In the genomic region with DNA sequence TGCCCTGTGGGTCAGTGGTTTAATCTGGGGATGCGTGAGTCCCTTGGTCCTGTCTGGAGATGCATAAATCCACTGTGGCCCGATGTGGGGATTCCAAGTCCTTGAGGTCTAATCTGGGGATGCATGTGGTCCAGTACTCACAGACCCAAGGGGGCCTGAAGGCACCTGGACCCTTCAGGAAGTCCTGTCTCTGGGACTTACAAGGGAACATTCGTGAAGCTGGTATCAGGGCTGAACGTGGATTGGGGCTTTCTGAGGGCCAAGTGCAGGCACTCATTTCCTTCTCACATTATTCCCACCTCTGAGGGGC, we compare ENCODE assay signal across 14 cellular contexts. TPM values are rescaled to one million over a fixed set of nuclear protein-coding genes. Genes with fewer than 3 reads are reported as not detected.
DNase-seq lines count a peak whose midpoint lies in the region; ATAC-seq and TF ChIP-seq lines count a peak whose summit lies in the region.
"Had no signal": no experiment of that assay in that cellular context is flagged by ENCODE, and none has a peak within 500 bp of the region (broad histone marks: within the 10 kb centered on the region; RNA-seq: fewer than 3 reads in every experiment).

No MANE protein-coding gene starts in this region.

- intact Hi-C loops in left cardiac atrium (cut with DNase I) = loop anchor here in 1 of 2 donors (5.0 kb wide), 1 partner anchor 330 kb away; no protein-coding TSS in a partner anchor

- no peak overlapping the region; the same call in 1 of the 2 replicates for H3K4me3 ChIP-seq in GM06990 (replicated peaks; ENCODE audit: low read depth, low read length)
- H3K4me3 ChIP-seq in mesendoderm (ENCODE audit: low read length) = no peak overlapping the region
- H3K4me3 ChIP-seq: body of pancreas, heart left ventricle, suprapubic skin had no signal

- H2BK5ac ChIP-seq in mesendoderm (ENCODE audit: low read length) = no peak overlapping the region

- no peak overlapping the region for H4K5ac ChIP-seq in mesendoderm (ENCODE audit: low read length)

- H2BK15ac ChIP-seq in mesendoderm (replicated peaks; ENCODE audit: low read depth) = no peak overlapping the region

- H3K4me2 ChIP-seq in mesendoderm (ENCODE audit: low read length) = no peak overlapping the region

- no peak overlapping the region for H3K9ac ChIP-seq in mesendoderm (ENCODE audit: low read length)

- no peak overlapping the region for H3K56ac ChIP-seq in mesendoderm (ENCODE audit: low read length)

- H3K36me3 ChIP-seq in GM06990 (ENCODE audit: control insufficient read depth, insufficient read depth, low read length) (no peaks in the 10 kb centered on the region), mesendoderm (ENCODE audit: control insufficient read depth, insufficient read depth, low read length) (no peaks in the 10 kb centered on the region)
- H3K36me3 ChIP-seq: heart left ventricle, suprapubic skin had no signal

- no peaks in the 10 kb centered on the region for H3K27me3 ChIP-seq in GM06990 (replicated peaks; ENCODE audit: control insufficient read depth, insufficient read depth, low read length)
- no peaks in the 10 kb centered on the region for H3K27me3 ChIP-seq in mesendoderm (ENCODE audit: insufficient read depth, low read length, poor library complexity)
- H3K27me3 ChIP-seq: body of pancreas had no signal

- peaks cover 4% of the 10 kb centered on the region for H3K4me1 ChIP-seq in mesendoderm (ENCODE audit: control insufficient read depth, low read depth, low read length)

- H4K8ac ChIP-seq in mesendoderm (ENCODE audit: low read depth, low read length) = no peak overlapping the region

- CTCF ChIA-PET in activated CD8-positive, alpha-beta memory T cell treated with anti-CD3 and anti-CD28 coated beads, Interleukin-2, amount 10 ng/mL, durations not matched to agents 7 days and 5 days (lab: Charles Lee) = interaction anchor here (0.6 to 5.2 kb wide), 9 partner anchors 47 to 559 kb away, joined by 3 to 101 read pairs (median 8); a partner anchor contains a TSS

- no peak for TF ChIP-seq CTCF in GM06990 (IDR thresholded peaks at IDR 0.05; ENCODE audit: insufficient read depth, low read length, poor library complexity, severe bottlenecking)

- no peak overlapping the region for H3K23ac ChIP-seq in mesendoderm (ENCODE audit: low read length)

- no peaks in the 10 kb centered on the region for H3K79me2 ChIP-seq in mesendoderm (ENCODE audit: control insufficient read depth, insufficient read depth, low read length)

- H3K27me3 Mint-ChIP-seq in activated CD8-positive, alpha-beta memory T cell treated with anti-CD3 and anti-CD28 coated beads, Interleukin-2, amount 10 ng/mL, durations not matched to agents 7 days and 5 days = peaks cover 9% of the 10 kb centered on the region

- ATAC-seq in HG03097 (IDR thresholded peaks at IDR 0.05; ENCODE audit: low FRiP score, unreplicated experiment) (peak; percentile 3), left cardiac atrium (no peak), HG03175 (IDR thresholded peaks at IDR 0.05; ENCODE audit: unreplicated experiment) (no peak)
- no peak for ATAC-seq in activated CD8-positive, alpha-beta memory T cell treated with anti-CD3 and anti-CD28 coated beads, Interleukin-2, amount 10 ng/mL, durations not matched to agents 7 days and 5 days
- ATAC-seq: body of pancreas had no signal

- peak overlapping the region; percentile 18 for H3K4me3 Mint-ChIP-seq in activated CD8-positive, alpha-beta memory T cell treated with anti-CD3 and anti-CD28 coated beads, Interleukin-2, amount 10 ng/mL, durations not matched to agents 7 days and 5 days

- no peak overlapping the region for H3K4ac ChIP-seq in mesendoderm (ENCODE audit: low read depth, low read length)

- H2AK5ac ChIP-seq in mesendoderm (ENCODE audit: low read length) = peak overlapping the region; percentile 65

- H3K18ac ChIP-seq in mesendoderm (ENCODE audit: low read length) = no peak overlapping the region

- no peaks in the 10 kb centered on the region for H3K9me3 Mint-ChIP-seq in activated CD8-positive, alpha-beta memory T cell treated with anti-CD3 and anti-CD28 coated beads, Interleukin-2, amount 10 ng/mL, durations not matched to agents 7 days and 5 days (ENCODE audit: low read depth)
- H3K9me3 Mint-ChIP-seq: CD8-positive, alpha-beta memory T cell had no signal

- DNase-seq in GM06990 (ENCODE audit: extremely low read depth, insufficient read length) (peak; percentile 63), mesendoderm (no peak), left cardiac atrium (no peak), substantia nigra (lab: John Stamatoyannopoulos, UW) (no peak)
- peak; percentile 50 for DNase-seq in activated CD8-positive, alpha-beta memory T cell treated with anti-CD3 and anti-CD28 coated beads, Interleukin-2, amount 10 ng/mL, durations not matched to agents 7 days and 5 days
- DNase-seq: CD8-positive, alpha-beta memory T cell had no signal

- peak overlapping the region; percentile 90 for H3K27ac Mint-ChIP-seq in activated CD8-positive, alpha-beta memory T cell treated with anti-CD3 and anti-CD28 coated beads, Interleukin-2, amount 10 ng/mL, durations not matched to agents 7 days and 5 days

- H2BK120ac ChIP-seq in mesendoderm (ENCODE audit: low read depth, low read length) = no peak overlapping the region

- H3K36me3 Mint-ChIP-seq in activated CD8-positive, alpha-beta memory T cell treated with anti-CD3 and anti-CD28 coated beads, Interleukin-2, amount 10 ng/mL, durations not matched to agents 7 days and 5 days = peaks cover 21% of the 10 kb centered on the region
- H3K36me3 Mint-ChIP-seq: CD8-positive, alpha-beta memory T cell had no signal

- H3K4me1 Mint-ChIP-seq in activated CD8-positive, alpha-beta memory T cell treated with anti-CD3 and anti-CD28 coated beads, Interleukin-2, amount 10 ng/mL, durations not matched to agents 7 days and 5 days = peaks cover 44% of the 10 kb centered on the region

- no peaks in the 10 kb centered on the region for H3K79me1 ChIP-seq in mesendoderm (ENCODE audit: low read length)

- WGBS in mesendoderm (ENCODE audit: extremely low coverage, insufficient coverage, low lambda C conversion rate) = no CpG with 5 or more reads among the region's 4 CpGs

- H3K27ac ChIP-seq in mesendoderm (ENCODE audit: low read depth, low read length) (no peak overlapping the region), substantia nigra (ENCODE audit: low read depth, low read length, poor library complexity, severe bottlenecking) (no peak overlapping the region)
- H3K27ac ChIP-seq: body of pancreas, heart left ventricle, suprapubic skin had no signal

RNA-seq across cellular contexts. Expression of a gene that starts 25.2 kb away (rescaled TPM):
- total RNA-seq in activated CD8-positive, alpha-beta memory T cell treated with anti-CD3 and anti-CD28 coated beads, Interleukin-2, amount 10 ng/mL, durations not matched to agents 7 days and 5 days = under 1 TPM in 1 of 2 experiments, not detected in 1; 0.28 TPM
- polyA plus RNA-seq in mesendoderm (2013, experiment 1 of 2) = not detected
- polyA plus RNA-seq in mesendoderm (2013, experiment 2 of 2) = not detected
- not detected for total RNA-seq in left cardiac atrium
- total RNA-seq: body of pancreas; CD8-positive, alpha-beta memory T cell; heart left ventricle; left colon; sciatic nerve; suprapubic skin had no signal
- polyA plus RNA-seq: CD8-positive, alpha-beta memory T cell; heart left ventricle; neural cell had no signal

Comparison
In these comparisons a context has a peak if more than half of its experiments do, and no peak if none do; other contexts are left out.
1. DNase-seq: peak in GM06990 (single experiment) and activated CD8-positive, alpha-beta memory T cell treated with anti-CD3 and anti-CD28 coated beads, Interleukin-2, amount 10 ng/mL, durations not matched to agents 7 days and 5 days (single experiment); none in mesendoderm (single experiment), left cardiac atrium (single experiment) and substantia nigra (0 of 49).